Comparison of ENCODE assay signal across 12 cellular contexts in genomic region chr9:37972346-37972745, GRCh38.
DNase-seq lines count a peak whose midpoint lies in the region; ATAC-seq and TF ChIP-seq lines count a peak whose summit lies in the region.
"Had no signal": no experiment of that assay in that cellular context is flagged by ENCODE, and none has a peak within 500 bp of the region (broad histone marks: within the 10 kb centered on the region; RNA-seq: fewer than 3 reads in every experiment).

No MANE protein-coding gene starts in this region.

- H4K20me1 ChIP-seq in Loucy (ENCODE audit: insufficient read depth, low read length, poor library complexity, severe bottlenecking), result no peaks in the 10 kb centered on the region

- no peaks in the 10 kb centered on the region for H3K9me2 ChIP-seq in Loucy (replicated peaks; ENCODE audit: low read depth, low read length)

- H4K8ac ChIP-seq in mesendoderm (ENCODE audit: low read depth, low read length), result no peak overlapping the region

- H3K4me2 ChIP-seq in Loucy (ENCODE audit: low read depth, low read length, poor library complexity, severe bottlenecking) (no peak overlapping the region), mesendoderm (ENCODE audit: low read length) (no peak overlapping the region)

- peaks cover 4% of the 10 kb centered on the region for H3K4me1 ChIP-seq in BE2C
- no peaks in the 10 kb centered on the region for H3K4me1 ChIP-seq in Loucy (ENCODE audit: insufficient read depth, low read length, poor library complexity, severe bottlenecking)
- no peaks in the 10 kb centered on the region for H3K4me1 ChIP-seq in mesendoderm (ENCODE audit: control insufficient read depth, low read depth, low read length)
- H3K4me1 ChIP-seq: HAP-1 had no signal

- H3K18ac ChIP-seq in mesendoderm (ENCODE audit: low read length), result no peak overlapping the region

- H3K27ac ChIP-seq in brain microvascular endothelial cell (no peak overlapping the region), mesendoderm (ENCODE audit: low read depth, low read length) (no peak overlapping the region)

- no peak overlapping the region for H3K4ac ChIP-seq in mesendoderm (ENCODE audit: low read depth, low read length)

- H3K79me1 ChIP-seq in mesendoderm (ENCODE audit: low read length), result peaks cover 31% of the 10 kb centered on the region

- H3K9me3 ChIP-seq in BE2C (no peaks in the 10 kb centered on the region), Loucy (ENCODE audit: insufficient read depth, low read depth, low read length) (no peaks in the 10 kb centered on the region)
- H3K9me3 ChIP-seq: HAP-1 had no signal

- H2AK5ac ChIP-seq in mesendoderm (ENCODE audit: low read length), result no peak overlapping the region

- ATAC-seq in esophagus mucosa, result no peak
- ATAC-seq: activated naive CD8-positive, alpha-beta T cell treated with anti-CD3 and anti-CD28 coated beads, Interleukin-2, amount 50 U/mL, for 24 hours had no signal

- H3K56ac ChIP-seq in mesendoderm (ENCODE audit: low read length), result no peak overlapping the region

- in situ Hi-C loops in brain microvascular endothelial cell (cut with HindIII; ENCODE audit: low pct_ligation_motif_present, low sequenced_read_pairs), result no loop called here

- no CpG with 5 or more reads among the region's 2 CpGs for WGBS in mesendoderm (ENCODE audit: extremely low coverage, insufficient coverage, low lambda C conversion rate)

- H2AFZ ChIP-seq in Loucy (ENCODE audit: low read length), result no peak overlapping the region

- DNase-seq in BE2C (no peak), brain microvascular endothelial cell (no peak), mesendoderm (peak; percentile 64), superior temporal gyrus (ENCODE audit: extremely low spot score) (no peak), COR-L47 (lab: John Stamatoyannopoulos, UW) (no peak)
- no peak for DNase-seq in activated CD4-positive, alpha-beta T cell treated with anti-CD3 and anti-CD28 coated beads for 4 hours
- DNase-seq: activated naive CD8-positive, alpha-beta T cell treated with anti-CD3 and anti-CD28 coated beads, Interleukin-2, amount 50 U/mL, for 24 hours; CD4-positive, CD25-positive, alpha-beta regulatory T cell; NCI-H2081 treated with DMSO at 0.1 percent for 48 hours had no signal

- no peak overlapping the region for H2BK15ac ChIP-seq in mesendoderm (replicated peaks; ENCODE audit: low read depth)

- H4K5ac ChIP-seq in mesendoderm (ENCODE audit: low read length), result no peak overlapping the region

- no peak overlapping the region for H3K4me3 ChIP-seq in BE2C (ENCODE audit: low read depth, low read length)
- H3K4me3 ChIP-seq in Loucy (ENCODE audit: low read length, poor library complexity, severe bottlenecking), result no peak overlapping the region
- H3K4me3 ChIP-seq in brain microvascular endothelial cell (ENCODE audit: low read depth, low read length), result no peak overlapping the region
- H3K4me3 ChIP-seq in mesendoderm (ENCODE audit: low read length), result no peak overlapping the region
- H3K4me3 ChIP-seq: HAP-1 had no signal

- no peak overlapping the region for H2BK5ac ChIP-seq in mesendoderm (ENCODE audit: low read length)

- no peaks in the 10 kb centered on the region for H3F3A ChIP-seq in Loucy (ENCODE audit: low read depth)

- H3K9ac ChIP-seq in Loucy (ENCODE audit: low read depth, low read length, poor library complexity, severe bottlenecking) (no peak overlapping the region), mesendoderm (ENCODE audit: low read length) (no peak overlapping the region)

- H3K27me3 ChIP-seq in BE2C, result no peaks in the 10 kb centered on the region
- H3K27me3 ChIP-seq in Loucy (ENCODE audit: insufficient read depth, low read length, poor library complexity, severe bottlenecking), result no peaks in the 10 kb centered on the region
- H3K27me3 ChIP-seq in brain microvascular endothelial cell (replicated peaks), result no peaks in the 10 kb centered on the region
- H3K27me3 ChIP-seq in mesendoderm (ENCODE audit: insufficient read depth, low read length, poor library complexity), result no peaks in the 10 kb centered on the region

- peaks cover 10% of the 10 kb centered on the region for H3K36me3 ChIP-seq in BE2C
- H3K36me3 ChIP-seq in Loucy (ENCODE audit: insufficient read depth, low read length), result no peaks in the 10 kb centered on the region
- H3K36me3 ChIP-seq in brain microvascular endothelial cell (replicated peaks), result peaks cover 13% of the 10 kb centered on the region
- H3K36me3 ChIP-seq in mesendoderm (ENCODE audit: control insufficient read depth, insufficient read depth, low read length), result peaks cover 2% of the 10 kb centered on the region

- H3K79me2 ChIP-seq in Loucy (ENCODE audit: insufficient read depth, low read length), result no peaks in the 10 kb centered on the region
- no peaks in the 10 kb centered on the region for H3K79me2 ChIP-seq in mesendoderm (ENCODE audit: control insufficient read depth, insufficient read depth, low read length)

- TF ChIP-seq CTCF in BE2C (IDR thresholded peaks at IDR 0.05; ENCODE audit: low read depth, low read length) (peak; percentile 44), Loucy (conservative IDR thresholded peaks at IDR 0.05; ENCODE audit: low read length) (peak; percentile 30; the same call in 1 of the 2 replicates), brain microvascular endothelial cell (IDR thresholded peaks at IDR 0.05; ENCODE audit: low read depth, low read length, missing control alignments) (peak; percentile 57)

- no peak overlapping the region for H3K23ac ChIP-seq in mesendoderm (ENCODE audit: low read length)

- H2BK120ac ChIP-seq in mesendoderm (ENCODE audit: low read depth, low read length), result no peak overlapping the region
